9 cellular contexts compared by ENCODE assay signal in the genomic region with DNA sequence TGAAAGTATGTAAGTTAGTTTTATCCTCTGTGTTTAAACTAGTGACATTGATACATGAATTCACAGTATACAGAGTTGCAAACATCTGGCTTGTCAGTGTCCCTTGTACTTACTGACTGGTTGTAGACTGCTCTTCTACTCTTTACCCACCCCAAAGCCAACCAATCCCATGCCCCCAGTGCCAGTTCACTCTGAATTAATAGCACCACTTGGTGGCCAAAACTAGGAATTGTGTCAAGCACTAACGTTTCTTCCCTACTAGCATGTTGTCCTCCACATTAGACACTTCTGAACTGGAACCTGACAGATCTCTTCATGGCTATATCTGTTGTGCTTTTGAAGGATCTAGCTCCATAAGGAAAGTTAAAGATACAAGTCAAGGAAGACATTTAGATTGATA. TPM values are rescaled to one million over a fixed set of nuclear protein-coding genes. Genes with fewer than 3 reads are reported as not detected.
DNase-seq lines count a peak whose midpoint lies in the region; ATAC-seq and TF ChIP-seq lines count a peak whose summit lies in the region.
"Had no signal": no experiment of that assay in that cellular context is flagged by ENCODE, and none has a peak within 500 bp of the region (broad histone marks: within the 10 kb centered on the region; RNA-seq: fewer than 3 reads in every experiment).

No MANE protein-coding gene starts in this region.

- in situ Hi-C loops in transverse colon (cut with MboI; ENCODE audit: low pct_ligation_motif_present in 1 of 4, low pct_unique_long_range_greater_than_20kb in 1 of 4, low sequenced_read_pairs in 3 of 4), result no loop called here

- no peaks in the 10 kb centered on the region for H3K27me3 Mint-ChIP-seq in natural killer cell treated with Interleukin-12 subunit alpha and Interleukin-12 subunit beta and Interleukin-15 and Interleukin-18, amount 100 ng/mL, for 72 hours

- TF ChIP-seq POLR2A in GM18505 (IDR thresholded peaks at IDR 0.05; ENCODE audit: borderline replicate concordance, extremely low read depth, insufficient read depth, insufficient read length) (no peak), transverse colon (IDR thresholded peaks at IDR 0.05) (no peak)

- no peaks in the 10 kb centered on the region for H3K4me1 Mint-ChIP-seq in natural killer cell treated with Interleukin-12 subunit alpha and Interleukin-12 subunit beta and Interleukin-15 and Interleukin-18, amount 100 ng/mL, for 72 hours (ENCODE audit: low read depth in 2 of 2)

- no peak for TF ChIP-seq EP300 in transverse colon (IDR thresholded peaks at IDR 0.05; ENCODE audit: low read depth)

- H3K4me1 ChIP-seq in BE2C (no peaks in the 10 kb centered on the region), transverse colon (no peaks in the 10 kb centered on the region)

- H3K4me3 ChIP-seq in BE2C (ENCODE audit: low read depth, low read length), result no peak overlapping the region
- no peak overlapping the region for H3K4me3 ChIP-seq in epithelial cell of esophagus (ENCODE audit: low read length)
- H3K4me3 ChIP-seq in transverse colon, result no peak overlapping the region

- H3K27me3 ChIP-seq in BE2C (no peaks in the 10 kb centered on the region), transverse colon (no peaks in the 10 kb centered on the region)

- no peak overlapping the region for H3K4me3 Mint-ChIP-seq in natural killer cell treated with Interleukin-12 subunit alpha and Interleukin-12 subunit beta and Interleukin-15 and Interleukin-18, amount 100 ng/mL, for 72 hours

- peak; percentile 32 for DNase-seq in BE2C
- peak; percentile 60 for DNase-seq in NCI-H69 (lab: John Stamatoyannopoulos, UW)
- DNase-seq in epithelial cell of esophagus (ENCODE audit: low read depth), result peak; percentile 51
- no peak for DNase-seq in transverse colon
- DNase-seq in natural killer cell treated with Interleukin-12 subunit alpha and Interleukin-12 subunit beta and Interleukin-15 and Interleukin-18, amount 100 ng/mL, for 72 hours (ENCODE audit: low spot score), result no peak

- H3K27ac ChIP-seq in transverse colon, result no peak overlapping the region

- H3K36me3 Mint-ChIP-seq in natural killer cell treated with Interleukin-12 subunit alpha and Interleukin-12 subunit beta and Interleukin-15 and Interleukin-18, amount 100 ng/mL, for 72 hours, result no peaks in the 10 kb centered on the region

- ATAC-seq in GM18868 (IDR thresholded peaks at IDR 0.05; ENCODE audit: unreplicated experiment) (peak; percentile 67), GM18505 (IDR thresholded peaks at IDR 0.05; ENCODE audit: unreplicated experiment) (no peak), GM21360 (IDR thresholded peaks at IDR 0.05; ENCODE audit: unreplicated experiment) (no peak)
- no peak for ATAC-seq in natural killer cell treated with Interleukin-12 subunit alpha and Interleukin-12 subunit beta and Interleukin-15 and Interleukin-18, amount 100 ng/mL, for 72 hours

- no peak overlapping the region for H3K27ac Mint-ChIP-seq in natural killer cell treated with Interleukin-12 subunit alpha and Interleukin-12 subunit beta and Interleukin-15 and Interleukin-18, amount 100 ng/mL, for 72 hours

- no peaks in the 10 kb centered on the region for H3K36me3 ChIP-seq in BE2C
- no peaks in the 10 kb centered on the region for H3K36me3 ChIP-seq in transverse colon

- 0% methylated on average over 1 of the region's 1 CpG for WGBS in transverse colon (ENCODE audit: low coverage in 1 of 2), 2 donors

- H3K9me3 ChIP-seq in BE2C (no peaks in the 10 kb centered on the region), transverse colon (no peaks in the 10 kb centered on the region)

- TF ChIP-seq CTCF in BE2C (IDR thresholded peaks at IDR 0.05; ENCODE audit: low read depth, low read length) (peak; percentile 57), epithelial cell of esophagus (IDR thresholded peaks at IDR 0.05; ENCODE audit: insufficient read depth, low read depth, low read length, missing control alignments) (peak; percentile 33), transverse colon (IDR thresholded peaks at IDR 0.05) (no peak)

- no peaks in the 10 kb centered on the region for H3K9me3 Mint-ChIP-seq in natural killer cell treated with Interleukin-12 subunit alpha and Interleukin-12 subunit beta and Interleukin-15 and Interleukin-18, amount 100 ng/mL, for 72 hours

- intact Hi-C loops in transverse colon (cut with DNase I; ENCODE audit: low total_unique reads), result no loop called here

RNA-seq across cellular contexts. Expression of gene OTX1, which starts 27.2 kb away (rescaled TPM):
- polyA plus RNA-seq in BE2C (2012; ENCODE audit: insufficient read depth, insufficient read length, low read depth), result not detected
- not detected for total RNA-seq in transverse colon
- under 1 TPM in 1 of 2 donors, not detected in 1; 0.75 TPM for total RNA-seq in natural killer cell treated with Interleukin-12 subunit alpha and Interleukin-12 subunit beta and Interleukin-15 and Interleukin-18, amount 100 ng/mL, for 72 hours
- total RNA-seq: urinary bladder had no signal
- polyA plus RNA-seq: urinary bladder had no signal

Comparison
In these comparisons a context has a peak if more than half of its experiments do, and no peak if none do; other contexts are left out.
1. DNase-seq: peak in BE2C (single experiment), NCI-H69 (single experiment) and epithelial cell of esophagus (single experiment); none in transverse colon (single experiment) and natural killer cell treated with Interleukin-12 subunit alpha and Interleukin-12 subunit beta and Interleukin-15 and Interleukin-18, amount 100 ng/mL, for 72 hours (single experiment).
2. CTCF ChIP-seq: peak in BE2C (single experiment) and epithelial cell of esophagus (single experiment); none in transverse colon (0 of 5).